8 cellular contexts compared by ENCODE assay signal in genomic region chr20:37336369-37337207, GRCh38. TPM values are rescaled to one million over a fixed set of nuclear protein-coding genes. Genes with fewer than 3 reads are reported as not detected.
DNase-seq lines count a peak whose midpoint lies in the region; ATAC-seq and TF ChIP-seq lines count a peak whose summit lies in the region.

No MANE protein-coding gene starts in this region.

- no peaks in the 10 kb centered on the region for H3K36me3 Mint-ChIP-seq in activated CD4-positive, alpha-beta T cell treated with anti-CD3 and anti-CD28 coated beads, Interleukin-2, amount 10 ng/mL, durations not matched to agents 7 days and 5 days (ENCODE audit: low read depth)

- peak overlapping the region in 1 of 10 donors; percentile 12 for H3K4me3 ChIP-seq in heart right ventricle
- no peak overlapping the region for H3K4me3 ChIP-seq in smooth muscle cell

- WGBS in heart right ventricle, 2 donors, result 28 to 48% methylated on average over 11 of the region's 11 CpGs
- 27% methylated on average over 11 of the region's 11 CpGs for WGBS in smooth muscle cell (ENCODE audit: low lambda C conversion rate)

- no peaks in the 10 kb centered on the region for H3K27me3 Mint-ChIP-seq in activated CD4-positive, alpha-beta T cell treated with anti-CD3 and anti-CD28 coated beads, Interleukin-2, amount 10 ng/mL, durations not matched to agents 7 days and 5 days

- H2AFZ ChIP-seq in smooth muscle cell (ENCODE audit: low read depth), result peak overlapping the region; percentile 77

- H3K36me3 ChIP-seq in heart right ventricle (no peaks in the 10 kb centered on the region), smooth muscle cell (ENCODE audit: low read depth) (no peaks in the 10 kb centered on the region)

- H3K4me3 Mint-ChIP-seq in activated CD4-positive, alpha-beta T cell treated with anti-CD3 and anti-CD28 coated beads, Interleukin-2, amount 10 ng/mL, durations not matched to agents 7 days and 5 days, result no peak overlapping the region

- no peaks in the 10 kb centered on the region for H4K20me1 ChIP-seq in smooth muscle cell (ENCODE audit: low read depth)

- H3K27ac ChIP-seq in heart right ventricle (peak overlapping the region in 8 of 10 donors; percentile 21 to 79 (median 58)), smooth muscle cell (ENCODE audit: low read depth) (peak overlapping the region; percentile 55)

- H3K4me1 Mint-ChIP-seq in activated CD4-positive, alpha-beta T cell treated with anti-CD3 and anti-CD28 coated beads, Interleukin-2, amount 10 ng/mL, durations not matched to agents 7 days and 5 days, result peaks cover 21% of the 10 kb centered on the region

- POLR2A ChIA-PET in activated CD4-positive, alpha-beta T cell treated with anti-CD3 and anti-CD28 coated beads, Interleukin-2, amount 10 ng/mL, durations not matched to agents 7 days and 5 days (lab: Charles Lee), result no interaction called here

- peak overlapping the region; percentile 80 for H3K27ac Mint-ChIP-seq in activated CD4-positive, alpha-beta T cell treated with anti-CD3 and anti-CD28 coated beads, Interleukin-2, amount 10 ng/mL, durations not matched to agents 7 days and 5 days

- CTCF ChIA-PET in activated CD4-positive, alpha-beta T cell treated with anti-CD3 and anti-CD28 coated beads, Interleukin-2, amount 10 ng/mL, durations not matched to agents 7 days and 5 days (lab: Charles Lee), result interaction anchor here (0.6 to 1.2 kb wide), 2 partner anchors 9 to 588 kb away, joined by 3 read pairs; no protein-coding TSS in a partner anchor

- no peak overlapping the region for H3K9ac ChIP-seq in smooth muscle cell (ENCODE audit: low read depth)

- H3K27me3 ChIP-seq in heart right ventricle (no peaks in the 10 kb centered on the region), smooth muscle cell (ENCODE audit: low read depth) (no peaks in the 10 kb centered on the region)

- ATAC-seq in HG03520 (IDR thresholded peaks at IDR 0.05; ENCODE audit: unreplicated experiment) (peak; percentile 46), heart right ventricle (peak; percentile 51 to 80 (median 74))

- intact Hi-C loops in heart right ventricle (cut with DNase I), result no loop called here

- DNase-seq in ELF-1 (ENCODE audit: low read depth, low spot score) (peak; percentile 40), GM20000 (ENCODE audit: low spot score) (peak; percentile 83), heart right ventricle (peak; percentile 68 to 78), smooth muscle cell (lab: John Stamatoyannopoulos, UW; ENCODE audit: unreplicated experiment) (peak; percentile 24), NCI-H146 (lab: John Stamatoyannopoulos, UW) (no peak), NCI-H1930 (lab: John Stamatoyannopoulos, UW) (no peak)
- peak; percentile 33 for DNase-seq in activated CD4-positive, alpha-beta T cell treated with anti-CD3 and anti-CD28 coated beads, Interleukin-2, amount 10 ng/mL, durations not matched to agents 7 days and 5 days

- H3K4me1 ChIP-seq in heart right ventricle (peaks cover 0 to 41% (median 25%) of the 10 kb centered on the region in 9 donors), smooth muscle cell (ENCODE audit: low read depth) (peaks cover 5% of the 10 kb centered on the region)

- TF ChIP-seq CTCF in GM20000 (IDR thresholded peaks at IDR 0.05; ENCODE audit: extremely low read depth, missing control alignments) (no peak), heart right ventricle (IDR thresholded peaks at IDR 0.05) (no peak), smooth muscle cell (IDR thresholded peaks at IDR 0.05; ENCODE audit: borderline replicate concordance, insufficient read depth, poor library complexity, severe bottlenecking) (no peak)

- peaks cover 5% of the 10 kb centered on the region for H3F3A ChIP-seq in smooth muscle cell (ENCODE audit: low read depth)

- peak overlapping the region; percentile 64 for H3K4me2 ChIP-seq in smooth muscle cell

- no peaks in the 10 kb centered on the region for H3K79me2 ChIP-seq in smooth muscle cell (ENCODE audit: low read depth)

- H3K9me3 Mint-ChIP-seq in activated CD4-positive, alpha-beta T cell treated with anti-CD3 and anti-CD28 coated beads, Interleukin-2, amount 10 ng/mL, durations not matched to agents 7 days and 5 days, result no peaks in the 10 kb centered on the region

- no peaks in the 10 kb centered on the region for H3K9me3 ChIP-seq in heart right ventricle
- no peaks in the 10 kb centered on the region for H3K9me3 ChIP-seq in smooth muscle cell (replicated peaks; ENCODE audit: low read depth)

RNA-seq across cellular contexts. Expression of gene SRC, which starts 9.4 kb away (rescaled TPM):
- 1 to 10 TPM; 2.1 to 2.6 TPM for total RNA-seq in activated CD4-positive, alpha-beta T cell treated with anti-CD3 and anti-CD28 coated beads, Interleukin-2, amount 10 ng/mL, durations not matched to agents 7 days and 5 days
- total RNA-seq in heart right ventricle (10 to 100 TPM in 1 of 10 donors, 1 to 10 TPM in 9; 1.9 to 10.8 (median 3.6) TPM), smooth muscle cell (26.7 and 36.5 TPM in 2 replicates)
- polyA plus RNA-seq in heart right ventricle (1 to 10 TPM; 4.7 to 5.2 TPM), smooth muscle cell (26.0 and 47.7 TPM in 2 replicates)

RNA-seq across cellular contexts. Expression of gene MANBAL, which starts 47.1 kb away (rescaled TPM):
- total RNA-seq in activated CD4-positive, alpha-beta T cell treated with anti-CD3 and anti-CD28 coated beads, Interleukin-2, amount 10 ng/mL, durations not matched to agents 7 days and 5 days, result 10 to 100 TPM; 10.9 to 11.0 TPM
- 10 to 100 TPM; 17.8 to 24.9 (median 20.4) TPM for total RNA-seq in heart right ventricle
- 10 to 100 TPM; 18.4 to 52.3 TPM for polyA plus RNA-seq in heart right ventricle
- total RNA-seq in smooth muscle cell, result 28.1 and 33.7 TPM in 2 replicates
- 86.2 and 89.0 TPM in 2 replicates for polyA plus RNA-seq in smooth muscle cell

Comparison
In these comparisons a context has a peak if more than half of its experiments do, and no peak if none do; other contexts are left out.
1. DNase-seq: peak in ELF-1 (single experiment), GM20000 (single experiment), activated CD4-positive, alpha-beta T cell treated with anti-CD3 and anti-CD28 coated beads, Interleukin-2, amount 10 ng/mL, durations not matched to agents 7 days and 5 days (single experiment), heart right ventricle (2 of 2) and smooth muscle cell (single experiment); none in NCI-H146 (single experiment) and NCI-H1930 (0 of 2).